ENCODE assay signal across 1 cellular context in genomic region chr1:10638559-10639300, GRCh38.
TF ChIP-seq lines count a peak whose summit lies in the region.

No MANE protein-coding gene starts in this region.

TF ChIP-seq in SK-N-SH treated with all-trans-retinoic acid at 6 μM for 48 hours, 23 proteins besides CTCF, POLR2A, EP300 and RAD21 (continued from another document):
- TF ChIP-seq, protein P1, sequence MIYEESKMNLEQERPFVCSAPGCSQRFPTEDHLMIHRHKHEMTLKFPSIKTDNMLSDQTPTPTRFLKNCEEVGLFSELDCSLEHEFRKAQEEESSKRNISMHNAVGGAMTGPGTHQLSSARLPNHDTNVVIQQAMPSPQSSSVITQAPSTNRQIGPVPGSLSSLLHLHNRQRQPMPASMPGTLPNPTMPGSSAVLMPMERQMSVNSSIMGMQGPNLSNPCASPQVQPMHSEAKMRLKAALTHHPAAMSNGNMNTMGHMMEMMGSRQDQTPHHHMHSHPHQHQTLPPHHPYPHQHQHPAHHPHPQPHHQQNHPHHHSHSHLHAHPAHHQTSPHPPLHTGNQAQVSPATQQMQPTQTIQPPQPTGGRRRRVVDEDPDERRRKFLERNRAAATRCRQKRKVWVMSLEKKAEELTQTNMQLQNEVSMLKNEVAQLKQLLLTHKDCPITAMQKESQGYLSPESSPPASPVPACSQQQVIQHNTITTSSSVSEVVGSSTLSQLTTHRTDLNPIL (CRISPR knock-in tag; IDR thresholded peaks at IDR 0.05; ENCODE audit: low read depth) = no peak
- no peak for TF ChIP-seq OSR1 (CRISPR knock-in tag; IDR thresholded peaks at IDR 0.05)
- TF ChIP-seq GLIS3 (CRISPR knock-in tag; IDR thresholded peaks at IDR 0.05) = no peak
- no peak for TF ChIP-seq ARNTL (CRISPR knock-in tag; IDR thresholded peaks at IDR 0.05; ENCODE audit: borderline replicate concordance, low read depth)
- no peak for TF ChIP-seq ZFP30 (CRISPR knock-in tag; IDR thresholded peaks at IDR 0.05)
